10 cellular contexts compared by ENCODE assay signal in genomic region chr7:141663081-141663510, GRCh38. TPM values are rescaled to one million over a fixed set of nuclear protein-coding genes. Genes with fewer than 3 reads are reported as not detected.
DNase-seq lines count a peak whose midpoint lies in the region; ATAC-seq, FAIRE-seq and TF ChIP-seq lines count a peak whose summit lies in the region.
"Had no signal": no experiment of that assay in that cellular context is flagged by ENCODE, and none has a peak within 500 bp of the region (broad histone marks: within the 10 kb centered on the region; RNA-seq: fewer than 3 reads in every experiment).

No MANE protein-coding gene starts in this region.

- intact Hi-C loops in PC-9 (cut with micrococcal nuclease; ENCODE audit: unreplicated experiment), result loop anchor here (1.0 to 2.0 kb wide), 3 partner anchors 11 to 76 kb away; partner anchors contain the start of gene SSBP1

- H3K27me3 Mint-ChIP-seq in GM23338 (ENCODE audit: insufficient read depth, low read depth, poor library complexity), result peaks cover 7% of the 10 kb centered on the region
- H3K27me3 Mint-ChIP-seq in naive thymus-derived CD8-positive, alpha-beta T cell, result no peaks in the 10 kb centered on the region

- no peak for DNase-seq in GM23338 (ENCODE audit: low spot score)
- DNase-seq in PC-9, result peak; percentile 89 to 97
- peak; percentile 44 to 92 for DNase-seq in dermis microvascular lymphatic vessel endothelial cell (ENCODE audit: low read depth in 2 of 2)
- no peak for DNase-seq in naive thymus-derived CD8-positive, alpha-beta T cell
- no peak for DNase-seq in GM10266 (ENCODE audit: extremely low spot score)
- no peak for DNase-seq in D721Med (ENCODE audit: insufficient read length, low spot score)
- DNase-seq: NK-92 treated with Interleukin-12 subunit alpha and Interleukin-12 subunit beta, amount 100 ng/mL, for 24 hours had no signal

- H3K79me2 ChIP-seq in GM23338 (replicated peaks; ENCODE audit: insufficient read depth), result no peaks in the 10 kb centered on the region
- no peaks in the 10 kb centered on the region for H3K79me2 ChIP-seq in PC-9 (ENCODE audit: low read depth)

- H3F3A ChIP-seq in GM23338 (replicated peaks; ENCODE audit: low read depth), result no peaks in the 10 kb centered on the region
- peaks cover 30% of the 10 kb centered on the region for H3F3A ChIP-seq in PC-9 (ENCODE audit: insufficient read depth, low read depth)

- FAIRE-seq in D721Med (lab: Jason Lieb, UNC), result no peak

- ATAC-seq in GM23338, result no peak
- no peak for ATAC-seq in naive thymus-derived CD8-positive, alpha-beta T cell
- no peak for ATAC-seq in GM19328 (IDR thresholded peaks at IDR 0.05; ENCODE audit: unreplicated experiment)
- ATAC-seq in GM21717 (IDR thresholded peaks at IDR 0.05; ENCODE audit: unreplicated experiment), result no peak

- TF ChIP-seq CTCF in GM23338 (conservative IDR thresholded peaks at IDR 0.05; ENCODE audit: low read depth in 2 of 2) (no peak), PC-9 (conservative IDR thresholded peaks at IDR 0.05) (no peak), GM10266 (IDR thresholded peaks at IDR 0.05; ENCODE audit: control insufficient read depth, insufficient read depth, low read depth, missing control alignments) (no peak), D721Med (IDR thresholded peaks at IDR 0.05; ENCODE audit: insufficient read depth, missing control alignments) (no peak)

- BruUV-seq in PC-9 (replicated peaks; lab: Mats Ljungman, UMichigan), result no TSS peak

- peaks cover 34% of the 10 kb centered on the region for H3K36me3 Mint-ChIP-seq in GM23338 (ENCODE audit: low read depth)
- H3K36me3 Mint-ChIP-seq in naive thymus-derived CD8-positive, alpha-beta T cell, result peaks cover 0 to 76% (median 0%) of the 10 kb centered on the region in 3 donors

- peak overlapping the region; percentile 41; the same call in 1 of the 2 replicates for H3K27ac Mint-ChIP-seq in GM23338
- peak overlapping the region; percentile 47 to 85 (median 74) for H3K27ac Mint-ChIP-seq in naive thymus-derived CD8-positive, alpha-beta T cell

- no peak overlapping the region for H3K4me3 Mint-ChIP-seq in GM23338
- no peak overlapping the region for H3K4me3 Mint-ChIP-seq in naive thymus-derived CD8-positive, alpha-beta T cell

- H3K4me1 Mint-ChIP-seq in GM23338, result no peaks in the 10 kb centered on the region
- H3K4me1 Mint-ChIP-seq in naive thymus-derived CD8-positive, alpha-beta T cell, result peaks cover 0 to 13% (median 7%) of the 10 kb centered on the region in 4 donors

- H3K9me2 ChIP-seq in GM23338 (ENCODE audit: insufficient read depth) (no peaks in the 10 kb centered on the region), PC-9 (ENCODE audit: insufficient read depth) (no peaks in the 10 kb centered on the region)

- H3K27ac ChIP-seq in GM23338 (ENCODE audit: low read depth), result no peak overlapping the region
- peak overlapping the region; percentile 96 for H3K27ac ChIP-seq in PC-9

- no peak overlapping the region for H3K4me3 ChIP-seq in GM23338
- H3K4me3 ChIP-seq in PC-9, result no peak overlapping the region

- H3K36me3 ChIP-seq in GM23338 (ENCODE audit: insufficient read depth), result peaks cover 21% of the 10 kb centered on the region
- H3K36me3 ChIP-seq in PC-9 (ENCODE audit: low read depth), result peaks cover 31% of the 10 kb centered on the region; the same call in 1 of the 2 replicates

- no peaks in the 10 kb centered on the region for H3K9me3 ChIP-seq in PC-9 (ENCODE audit: insufficient read depth, low read depth)

- no peaks in the 10 kb centered on the region for H3K9me3 Mint-ChIP-seq in GM23338
- no peaks in the 10 kb centered on the region for H3K9me3 Mint-ChIP-seq in naive thymus-derived CD8-positive, alpha-beta T cell

- H3K4me2 ChIP-seq in GM23338 (no peak overlapping the region), PC-9 (peak overlapping the region; percentile 39)

- H4K20me1 ChIP-seq in GM23338 (replicated peaks; ENCODE audit: insufficient read depth), result no peaks in the 10 kb centered on the region
- no peaks in the 10 kb centered on the region for H4K20me1 ChIP-seq in PC-9 (ENCODE audit: insufficient read depth)

- CTCF ChIA-PET in PC-9 (lab: Charles Lee), result interaction anchor here (0.9 to 1.5 kb wide), 4 partner anchors 9 to 80 kb away, joined by 3 to 11 read pairs (median 4); no protein-coding TSS in a partner anchor

- H2AFZ ChIP-seq in GM23338 (no peak overlapping the region), PC-9 (no peak overlapping the region; the same call in 1 of the 2 replicates)

- POLR2A ChIA-PET in PC-9 (lab: Charles Lee; ENCODE audit: unreplicated experiment), result interaction anchor here (0.7 to 0.9 kb wide), 3 partner anchors 13 to 75 kb away, joined by 3 to 7 read pairs (median 4); partner anchors contain the start of gene SSBP1
- POLR2A ChIA-PET in naive thymus-derived CD8-positive, alpha-beta T cell (lab: Charles Lee), result no interaction called here

- H3K27me3 ChIP-seq in GM23338 (ENCODE audit: insufficient read depth) (no peaks in the 10 kb centered on the region), PC-9 (ENCODE audit: insufficient read depth, low read depth) (no peaks in the 10 kb centered on the region)

- H3K4me1 ChIP-seq in GM23338 (ENCODE audit: insufficient read depth) (no peaks in the 10 kb centered on the region), PC-9 (replicated peaks; ENCODE audit: insufficient read depth) (peaks cover 34% of the 10 kb centered on the region)

TF ChIP-seq in GM23338, 12 proteins besides CTCF, POLR2A, EP300 and RAD21 (continues in another document):
- no peak for TF ChIP-seq NANOG (IDR thresholded peaks at IDR 0.05; ENCODE audit: borderline replicate concordance)
- TF ChIP-seq CREB1 (CRISPR knock-in tag; IDR thresholded peaks at IDR 0.05; ENCODE audit: low read depth), result no peak
- no peak for TF ChIP-seq ZNF462 (CRISPR knock-in tag; IDR thresholded peaks at IDR 0.05)

RNA-seq across cellular contexts. Expression of gene DENND11, which starts 38.9 kb away (rescaled TPM):
- total RNA-seq in GM23338 (2014; rRNA removed; shearing (Covaris generic)), result 23.9 and 29.5 TPM in 2 replicates
- polyA plus RNA-seq in GM23338 (2016; fragmentation: Nextera tagmentation; extraction: Ambion mirVana), result 4.9 and 5.1 TPM in 2 replicates
- total RNA-seq in PC-9 (2021), result 49.4 and 55.6 TPM in 2 replicates
- 78.3 and 116 TPM in 2 replicates for total RNA-seq in dermis microvascular lymphatic vessel endothelial cell
- total RNA-seq in naive thymus-derived CD8-positive, alpha-beta T cell, result 10 to 100 TPM; 65.4 to 68.0 TPM
- 10 to 100 TPM; 16.4 to 30.0 (median 20.3) TPM for polyA plus RNA-seq in naive thymus-derived CD8-positive, alpha-beta T cell

RNA-seq across cellular contexts. Expression of gene WEE2, which starts 45.1 kb away (rescaled TPM):
- 0.16 TPM in 1 of 2 replicates, not detected in the other for total RNA-seq in GM23338 (2014; rRNA removed; shearing (Covaris generic))
- not detected in 2 replicates for polyA plus RNA-seq in GM23338 (2016; fragmentation: Nextera tagmentation; extraction: Ambion mirVana)
- total RNA-seq in PC-9 (2021), result not detected in 2 replicates
- total RNA-seq in dermis microvascular lymphatic vessel endothelial cell, result under 0.01 and 0.13 TPM in 2 replicates
- not detected for total RNA-seq in naive thymus-derived CD8-positive, alpha-beta T cell
- polyA plus RNA-seq in naive thymus-derived CD8-positive, alpha-beta T cell, result not detected
- total RNA-seq: posterior vena cava had no signal

Comparison
In these comparisons a context has a peak if more than half of its experiments do, and no peak if none do; other contexts are left out.
1. DNase-seq: peak in PC-9 (2 of 2) and dermis microvascular lymphatic vessel endothelial cell (2 of 2); none in GM23338 (single experiment), naive thymus-derived CD8-positive, alpha-beta T cell (0 of 10), GM10266 (single experiment) and D721Med (single experiment).